ENCODE assay signal across 8 cellular contexts in the genomic region with DNA sequence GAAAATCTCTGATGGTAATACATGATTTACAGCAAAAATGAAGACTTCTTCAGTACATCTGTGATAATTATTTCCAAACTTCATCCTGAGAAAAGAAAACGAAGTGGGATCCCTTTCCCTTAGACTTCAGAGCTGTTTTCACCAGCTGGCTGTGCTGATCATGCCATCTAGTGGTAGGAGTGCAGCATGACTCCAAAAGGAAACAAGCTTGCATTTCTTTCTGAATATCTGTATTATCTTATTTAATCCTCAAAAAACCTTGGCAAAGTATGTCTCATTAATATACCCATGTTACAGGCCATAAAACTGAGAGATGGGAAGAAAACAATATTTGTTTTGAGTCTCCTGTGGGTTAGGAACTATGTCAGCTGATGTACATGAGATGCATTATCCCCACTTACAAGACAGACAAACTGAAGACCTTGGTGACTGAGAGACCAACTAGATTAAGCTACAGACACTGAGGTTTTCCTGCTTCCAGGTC. TPM values are rescaled to one million over a fixed set of nuclear protein-coding genes. Genes with fewer than 3 reads are reported as not detected.
DNase-seq lines count a peak whose midpoint lies in the region; ATAC-seq, FAIRE-seq and TF ChIP-seq lines count a peak whose summit lies in the region.

No MANE protein-coding gene starts in this region.

- H3K4me1 Mint-ChIP-seq in activated T-cell treated with anti-CD3 and anti-CD28 coated beads, Interleukin-2, amount 50 U/mL, for 24 hours (ENCODE audit: low read depth): no peaks in the 10 kb centered on the region

- H3K79me2 ChIP-seq in PC-9 (ENCODE audit: low read depth): no peaks in the 10 kb centered on the region
- H3K79me2 ChIP-seq in mammary epithelial cell (ENCODE audit: insufficient read depth, low read length): no peaks in the 10 kb centered on the region

- H3K4me1 ChIP-seq in PC-9 (replicated peaks; ENCODE audit: insufficient read depth) (peaks cover 27% of the 10 kb centered on the region), mammary epithelial cell (ENCODE audit: insufficient read depth, low read length) (peaks cover 11% of the 10 kb centered on the region), kidney (ENCODE audit: control insufficient read depth in 1 of 2, insufficient read depth in 1 of 2, low read depth in 1 of 2, low read length in 2 of 2) (peaks cover 4 to 6% of the 10 kb centered on the region in 2 donors)

- H2AFZ ChIP-seq in PC-9 (no peak overlapping the region), mammary epithelial cell (ENCODE audit: low read depth, low read length) (no peak overlapping the region)

- H4K20me1 ChIP-seq in PC-9 (ENCODE audit: insufficient read depth): no peaks in the 10 kb centered on the region
- no peaks in the 10 kb centered on the region for H4K20me1 ChIP-seq in mammary epithelial cell (ENCODE audit: insufficient read depth, low read length)

- POLR2A ChIA-PET in PC-9 (lab: Charles Lee; ENCODE audit: unreplicated experiment): interaction anchor here (0.6 to 0.7 kb wide), 3 partner anchors 153 to 377 kb away, joined by 3 to 8 read pairs (median 7); no protein-coding TSS in a partner anchor

- H3K27me3 ChIP-seq in PC-9 (ENCODE audit: insufficient read depth, low read depth): no peaks in the 10 kb centered on the region
- H3K27me3 ChIP-seq in mammary epithelial cell (ENCODE audit: insufficient read depth, low read length): no peaks in the 10 kb centered on the region

- DNase-seq in Daoy (ENCODE audit: low read depth) (peak; percentile 42), HuH-7 (ENCODE audit: low spot score) (peak; percentile 40), PC-9 (peak; percentile 20 to 50), mammary epithelial cell (peak; percentile 40), kidney (no peak)
- peak; percentile 2 for DNase-seq in stimulated activated naive CD4-positive, alpha-beta T cell treated with Interleukin-2 at 50 U/mL for 16 hours (lab: John Stamatoyannopoulos, UW)
- DNase-seq in activated T-cell treated with anti-CD3 and anti-CD28 coated beads, Interleukin-2, amount 50 U/mL, for 24 hours: no peak

- H3F3A ChIP-seq in PC-9 (ENCODE audit: insufficient read depth, low read depth): 0 out of 2 replicates have a peak, but pooled peaks cover 7% of the 10 kb centered on the region

- no peaks in the 10 kb centered on the region for H3K9me2 ChIP-seq in PC-9 (ENCODE audit: insufficient read depth)

- H3K27ac ChIP-seq in PC-9 (no peak overlapping the region), mammary epithelial cell (ENCODE audit: insufficient read depth, low read depth, low read length) (no peak overlapping the region), kidney (ENCODE audit: low read depth in 2 of 2, low read length in 2 of 2) (no peak overlapping the region)

- H3K9me3 Mint-ChIP-seq in activated T-cell treated with anti-CD3 and anti-CD28 coated beads, Interleukin-2, amount 50 U/mL, for 24 hours: no peaks in the 10 kb centered on the region

- no peak overlapping the region for H3K9ac ChIP-seq in mammary epithelial cell (ENCODE audit: insufficient read depth, low read length)
- H3K9ac ChIP-seq in kidney (ENCODE audit: low read length in 2 of 2): peak overlapping the region in 1 of 2 donors; percentile 34

- WGBS in mammary epithelial cell (ENCODE audit: low coverage, missing lambda C conversion rate): 7% methylated on average over 1 of the region's 1 CpG

- dilution Hi-C loops in mammary epithelial cell (cut with HindIII; ENCODE audit: low sequenced_read_pairs): loop anchor here (5.0 to 25.0 kb wide), 2 partner anchors 245 to 380 kb away; no protein-coding TSS in a partner anchor

- intact Hi-C loops in PC-9 (cut with micrococcal nuclease; ENCODE audit: unreplicated experiment): loop anchor here (1.0 kb wide), 6 partner anchors 192 to 619 kb away; no protein-coding TSS in a partner anchor
- intact Hi-C loops in mammary epithelial cell (cut with micrococcal nuclease): loop anchor here (1.0 kb wide), 2 partner anchors 252 to 619 kb away; no protein-coding TSS in a partner anchor
- intact Hi-C loops in kidney (cut with DNase I): loop anchor here (5.0 kb wide), 1 partner anchor 395 kb away; no protein-coding TSS in a partner anchor

- no TSS peak for BruUV-seq in PC-9 (replicated peaks; lab: Mats Ljungman, UMichigan)
- no TSS peak for BruUV-seq in mammary epithelial cell (replicated peaks; lab: Mats Ljungman, UMichigan)

- H3K27me3 Mint-ChIP-seq in activated T-cell treated with anti-CD3 and anti-CD28 coated beads, Interleukin-2, amount 50 U/mL, for 24 hours: no peaks in the 10 kb centered on the region

- H3K27ac Mint-ChIP-seq in activated T-cell treated with anti-CD3 and anti-CD28 coated beads, Interleukin-2, amount 50 U/mL, for 24 hours: no peak overlapping the region

- in situ Hi-C loops in mammary epithelial cell (cut with MboI; ENCODE audit: low sequenced_read_pairs in 2 of 2): loop anchor here (5.0 to 10.0 kb wide), 3 partner anchors 170 to 378 kb away; no protein-coding TSS in a partner anchor

- no peak for ATAC-seq in HG02973 (IDR thresholded peaks at IDR 0.05; ENCODE audit: unreplicated experiment)

- TF ChIP-seq CTCF in PC-9 (conservative IDR thresholded peaks at IDR 0.05) (peak; percentile 97), mammary epithelial cell (conservative IDR thresholded peaks at IDR 0.05 in 1 of 2, IDR thresholded peaks at IDR 0.05 in 1 of 2; ENCODE audit: extremely low read depth in 1 of 2, insufficient read depth in 1 of 2, low read depth in 1 of 2, low read length in 2 of 2) (peak; percentile 97 to 99), kidney (IDR thresholded peaks at IDR 0.05; ENCODE audit: borderline replicate concordance, extremely low read depth, insufficient read depth) (peak; percentile 95)

- H3K4me3 ChIP-seq in PC-9 (no peak overlapping the region), mammary epithelial cell (replicated peaks in 1 of 3; ENCODE audit: insufficient read depth in 1 of 3, low read depth in 2 of 3, low read length in 3 of 3) (no peak overlapping the region), kidney (ENCODE audit: low read length in 2 of 2) (peak overlapping the region in 1 of 2 donors; percentile 9)

- no peak overlapping the region for H3K4me2 ChIP-seq in PC-9
- no peak overlapping the region for H3K4me2 ChIP-seq in mammary epithelial cell (ENCODE audit: insufficient read depth, low read depth, low read length)

- CTCF ChIA-PET in PC-9 (lab: Charles Lee) (interaction anchor here (0.6 to 1.8 kb wide), 8 partner anchors 41 to 620 kb away, joined by 3 to 7 read pairs (median 5); partner anchors contain the start of gene ACP6), mammary epithelial cell (lab: Charles Lee; ENCODE audit: low non-redundant PET) (interaction anchor here (0.5 to 1.1 kb wide), 7 partner anchors 46 to 190 kb away, joined by 3 to 9 read pairs (median 4); no protein-coding TSS in a partner anchor)

- H3K9me3 ChIP-seq in PC-9 (ENCODE audit: insufficient read depth, low read depth): no peaks in the 10 kb centered on the region; the same call in 1 of the 2 replicates
- H3K9me3 ChIP-seq in mammary epithelial cell (replicated peaks; ENCODE audit: insufficient read depth, low read length): no peaks in the 10 kb centered on the region
- H3K9me3 ChIP-seq in kidney (ENCODE audit: control insufficient read depth in 1 of 2, low read length in 2 of 2): no peaks in the 10 kb centered on the region

- H3K36me3 Mint-ChIP-seq in activated T-cell treated with anti-CD3 and anti-CD28 coated beads, Interleukin-2, amount 50 U/mL, for 24 hours (ENCODE audit: low read depth): no peaks in the 10 kb centered on the region

- H3K4me3 Mint-ChIP-seq in activated T-cell treated with anti-CD3 and anti-CD28 coated beads, Interleukin-2, amount 50 U/mL, for 24 hours: no peak overlapping the region

- H3K36me3 ChIP-seq in PC-9 (ENCODE audit: low read depth) (no peaks in the 10 kb centered on the region), mammary epithelial cell (ENCODE audit: insufficient read depth, low read length) (no peaks in the 10 kb centered on the region), kidney (ENCODE audit: control insufficient read depth in 1 of 2, insufficient read depth in 2 of 2, low read length in 2 of 2) (no peaks in the 10 kb centered on the region)

- FAIRE-seq in kidney (lab: Jason Lieb, UNC): peak; percentile 68

RNA-seq across cellular contexts. Expression of gene GJA8, which starts 9.8 kb away (rescaled TPM):
- not detected in 2 replicates for total RNA-seq in Daoy (2014; rRNA removed; shearing (Covaris generic))
- total RNA-seq in PC-9 (2021): not detected in 2 replicates
- total RNA-seq in mammary epithelial cell: not detected
- not detected for polyA plus RNA-seq in mammary epithelial cell
- not detected for polyA minus RNA-seq in mammary epithelial cell
- total RNA-seq in kidney: 2.4 TPM
- not detected for polyA plus RNA-seq in kidney (ENCODE audit: insufficient read depth, low read depth, low replicate concordance)

RNA-seq across cellular contexts. Expression of gene GPR89B, which starts 35.4 kb away (rescaled TPM):
- total RNA-seq in Daoy (2014; rRNA removed; shearing (Covaris generic)): 19.4 and 19.9 TPM in 2 replicates
- total RNA-seq in PC-9 (2021): 13.6 and 15.9 TPM in 2 replicates
- 10 to 100 TPM; 12.7 to 36.0 TPM for total RNA-seq in mammary epithelial cell
- 10.2 TPM for polyA plus RNA-seq in mammary epithelial cell
- polyA minus RNA-seq in mammary epithelial cell: 39.7 TPM
- total RNA-seq in kidney: 18.1 TPM
- 34.2 TPM for polyA plus RNA-seq in kidney (ENCODE audit: insufficient read depth, low read depth, low replicate concordance)

Comparison
In these comparisons a context has a peak if more than half of its experiments do, and no peak if none do; other contexts are left out.
1. DNase-seq: peak in Daoy (single experiment), HuH-7 (single experiment), PC-9 (2 of 2), mammary epithelial cell (single experiment) and stimulated activated naive CD4-positive, alpha-beta T cell treated with Interleukin-2 at 50 U/mL for 16 hours (single experiment); none in kidney (single experiment) and activated T-cell treated with anti-CD3 and anti-CD28 coated beads, Interleukin-2, amount 50 U/mL, for 24 hours (single experiment).
2. Peak in every context shown above with its lines, with median percentiles within 50 percentile points of each other: CTCF ChIP-seq.